24 cellular contexts compared by ENCODE assay signal in the genomic region with DNA sequence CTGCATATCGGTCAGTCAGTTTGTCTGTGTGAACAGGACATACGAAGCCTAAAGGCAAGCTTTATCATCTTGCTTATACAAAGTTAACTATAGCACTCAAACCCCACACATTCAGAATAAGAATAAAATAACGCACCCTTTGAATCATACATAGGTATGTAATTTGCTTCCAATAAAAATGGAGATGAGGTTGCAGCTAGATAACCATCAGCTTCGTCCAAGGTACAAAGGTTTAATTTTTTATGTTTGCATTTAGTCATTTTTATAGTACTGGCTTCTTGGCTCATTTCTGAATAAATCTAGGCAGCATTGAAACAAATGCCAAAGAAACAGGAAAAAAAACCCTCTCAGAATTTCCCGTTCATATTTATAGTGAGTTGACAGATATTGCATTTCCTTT.
A peak's percentile ranks its signal among the peaks of the same experiment; 100 is the strongest.
DNase-seq lines count a peak whose midpoint lies in the region; ATAC-seq, FAIRE-seq and TF ChIP-seq lines count a peak whose summit lies in the region.
"Had no signal": no experiment of that assay in that cellular context is flagged by ENCODE, and none has a peak within 500 bp of the region (broad histone marks: within the 10 kb centered on the region; RNA-seq: fewer than 3 reads in every experiment).

No MANE protein-coding gene starts in this region.

- H3K9me3 ChIP-seq in PC-3 (ENCODE audit: low read length) (0 out of 2 replicates have a peak, but pooled peaks cover 6% of the 10 kb centered on the region), pancreas (no peaks in the 10 kb centered on the region)
- H3K9me3 ChIP-seq: MG63, SJSA1 had no signal

- peak; percentile 33 for ATAC-seq in PC-3
- ATAC-seq in pancreas = no peak
- ATAC-seq: CD8-positive, alpha-beta T cell; HCT116; HepG2 had no signal

- no TSS peak for BruUV-seq in PC-3 (replicated peaks; lab: Mats Ljungman, UMichigan)

- no peaks in the 10 kb centered on the region for H3K79me2 ChIP-seq in PC-3 (ENCODE audit: low read length)

- H2AFZ ChIP-seq in PC-3 (ENCODE audit: low read length) = no peak overlapping the region

- peak; percentile 21 for FAIRE-seq in colon (lab: Jason Lieb, UNC)
- FAIRE-seq in pancreas (lab: Jason Lieb, UNC) = peak; percentile 41
- FAIRE-seq: GM12892, GM19239, HepG2 had no signal

- H3K36me3 ChIP-seq in PC-3 (ENCODE audit: low read depth, low read length) = no peaks in the 10 kb centered on the region
- H3K36me3 ChIP-seq in pancreas = no peaks in the 10 kb centered on the region
- H3K36me3 ChIP-seq: MG63, SJSA1 had no signal

- H3K27ac ChIP-seq in PC-3 (ENCODE audit: low read length) (peak overlapping the region; percentile 72), pancreas (no peak overlapping the region)
- H3K27ac ChIP-seq: C4-2B, SJSA1 had no signal

- no peak overlapping the region for H3K4me3 ChIP-seq in PC-3 (ENCODE audit: low read length)
- H3K4me3 ChIP-seq in pancreas = no peak overlapping the region
- H3K4me3 ChIP-seq: MG63, SJSA1 had no signal

- 43 to 55% methylated on average over 5 of the region's 5 CpGs for WGBS in pancreas, 2 donors

- peaks cover 21% of the 10 kb centered on the region for H3K4me1 ChIP-seq in PC-3 (ENCODE audit: insufficient read depth, low read length)
- no peaks in the 10 kb centered on the region for H3K4me1 ChIP-seq in pancreas

- no peak for TF ChIP-seq CTCF in PC-3 (conservative IDR thresholded peaks at IDR 0.05; ENCODE audit: low read depth, low read length)
- TF ChIP-seq CTCF in pancreas (IDR thresholded peaks at IDR 0.05) = no peak

- H3K9me2 ChIP-seq in PC-3 (replicated peaks; ENCODE audit: low read length) = no peaks in the 10 kb centered on the region

- peak; percentile 66 for DNase-seq in HT-29 (ENCODE audit: low spot score)
- peak; percentile 75 for DNase-seq in PC-3
- DNase-seq in pancreas = no peak
- DNase-seq in UCSD-AML1 (lab: John Stamatoyannopoulos, UW; ENCODE audit: unreplicated experiment) = no peak
- no peak for DNase-seq in NCI-H1436 treated with DMSO at 0.1 percent for 48 hours (lab: John Stamatoyannopoulos, UW)
- DNase-seq in RKO (ENCODE audit: low spot score) = no peak
- DNase-seq in COLO829 (ENCODE audit: low spot score) = no peak
- DNase-seq: CD8-positive, alpha-beta T cell; DND-41; Karpas-422; MG63; NCI-H1105 treated with DMSO at 0.1 percent for 48 hours; NCI-H2029; NCI-H446; NCI-H524 treated with DMSO at 0.1 percent for 48 hours; NCI-H774; Right ventricle myocardium superior had no signal

- H4K20me1 ChIP-seq in PC-3 (ENCODE audit: low read length) = no peaks in the 10 kb centered on the region

- H3K4me2 ChIP-seq in PC-3 (ENCODE audit: low read length) = peak overlapping the region; percentile 61

- no peak overlapping the region for H3K9ac ChIP-seq in PC-3 (ENCODE audit: low read length)

- POLR2A ChIA-PET in PC-3 (lab: Charles Lee; ENCODE audit: unreplicated experiment) = no interaction called here

- CTCF ChIA-PET in PC-3 (lab: Charles Lee) = no interaction called here

- H3K27me3 ChIP-seq in PC-3 (ENCODE audit: low read length) = no peaks in the 10 kb centered on the region
- no peaks in the 10 kb centered on the region for H3K27me3 ChIP-seq in pancreas
- H3K27me3 ChIP-seq: MG63, SJSA1 had no signal

- peaks cover 5% of the 10 kb centered on the region for H3F3A ChIP-seq in PC-3 (ENCODE audit: low read length, unreplicated experiment)

- intact Hi-C loops in PC-3 (cut with micrococcal nuclease) (no loop called here), pancreas (cut with DNase I) (no loop called here)

Comparison
In these comparisons a context has a peak if more than half of its experiments do, and no peak if none do; other contexts are left out.
1. DNase-seq: peak in HT-29 (single experiment) and PC-3 (single experiment); none in pancreas (0 of 6), UCSD-AML1 (single experiment), NCI-H1436 treated with DMSO at 0.1 percent for 48 hours (single experiment), RKO (single experiment) and COLO829 (single experiment).